Comparison of ENCODE assay signal across 9 cellular contexts in genomic region chr5:151213803-151214613, GRCh38. TPM values are rescaled to one million over a fixed set of nuclear protein-coding genes. Genes with fewer than 3 reads are reported as not detected.
A peak's percentile ranks its signal among the peaks of the same experiment; 100 is the strongest.
DNase-seq lines count a peak whose midpoint lies in the region; ATAC-seq, FAIRE-seq and TF ChIP-seq lines count a peak whose summit lies in the region.
"Had no signal": no experiment of that assay in that cellular context is flagged by ENCODE, and none has a peak within 500 bp of the region (broad histone marks: within the 10 kb centered on the region; RNA-seq: fewer than 3 reads in every experiment).

No MANE protein-coding gene starts in this region.

- no peak for FAIRE-seq in GM12891 (lab: Jason Lieb, UNC)
- FAIRE-seq in urothelium cell line (lab: Jason Lieb, UNC): no peak
- FAIRE-seq: TTC549 had no signal

- no peak for TF ChIP-seq CTCF in fibroblast of pulmonary artery (IDR thresholded peaks at IDR 0.05; ENCODE audit: low read length, missing control alignments)

- TF ChIP-seq POLR2A in GM12891 (IDR thresholded peaks at IDR 0.05; ENCODE audit: low read depth, low read length): peak; percentile 95

- no peak overlapping the region for H3K4me3 ChIP-seq in fibroblast of pulmonary artery (replicated peaks; ENCODE audit: low read depth, low read length)

- DNase-seq in GM12891 (ENCODE audit: insufficient read length, low spot score) (peak; percentile 66), NCI-H226 (peak; percentile 27), activated T-cell treated with anti-CD3 and anti-CD28 coated beads for 1 hour (ENCODE audit: low read depth) (peak; percentile 78), fibroblast of pulmonary artery (ENCODE audit: low read depth) (peak; percentile 86), posterior vena cava (ENCODE audit: low spot score) (peak; percentile 94), urothelium cell line (ENCODE audit: low spot score) (peak; percentile 76), NCI-H1048 (lab: John Stamatoyannopoulos, UW) (no peak)

- intact Hi-C loops in posterior vena cava (cut with DNase I): no loop called here

- peak; percentile 78 for ATAC-seq in HG02571 (IDR thresholded peaks at IDR 0.05; ENCODE audit: unreplicated experiment)

TF ChIP-seq in GM12891, 5 proteins besides CTCF, POLR2A, EP300 and RAD21:
- TF ChIP-seq PAX5 (IDR thresholded peaks at IDR 0.05; ENCODE audit: insufficient read depth, low read length, severe bottlenecking) (no peak), SPI1 (IDR thresholded peaks at IDR 0.05; ENCODE audit: low read depth, low read length) (no peak), POU2F2 (IDR thresholded peaks at IDR 0.05; ENCODE audit: low read depth, low read length) (peak; percentile 67), TAF1 (IDR thresholded peaks at IDR 0.05; ENCODE audit: low read depth, low read length) (peak; percentile 90), POLR2AphosphoS5 (IDR thresholded peaks at IDR 0.05; ENCODE audit: low read depth, low read length) (peak; percentile 94)

RNA-seq across cellular contexts. Expression of gene CCDC69, which starts 9.9 kb away (rescaled TPM):
- 37.1 TPM for polyA plus RNA-seq in GM12891 (2012; ENCODE audit: low read depth, missing spikeins)
- total RNA-seq in posterior vena cava: 10 to 100 TPM; 70.6 to 72.4 TPM

RNA-seq across cellular contexts. Expression of gene GM2A, which starts 39.0 kb away (rescaled TPM):
- 67.3 TPM for polyA plus RNA-seq in GM12891 (2012; ENCODE audit: low read depth, missing spikeins)
- total RNA-seq in posterior vena cava: 10 to 100 TPM; 23.4 to 41.6 TPM

RNA-seq across cellular contexts. Expression of gene ANXA6, which starts 56.4 kb away (rescaled TPM):
- polyA plus RNA-seq in GM12891 (2012; ENCODE audit: low read depth, missing spikeins): 409 TPM
- total RNA-seq in posterior vena cava: 100 to 1,000 TPM; 328 to 430 TPM
